In genomic region chr6:30162265-30163089, GRCh38 we compare ENCODE assay signal across 1 cellular context.
TF ChIP-seq lines count a peak whose summit lies in the region.

No MANE protein-coding gene starts in this region.

TF ChIP-seq in HEK293, 187 proteins besides CTCF, POLR2A, EP300 and RAD21 (continued from another document and continues in another):
- TF ChIP-seq IKZF3 (tag by site-specific recombination; IDR thresholded peaks at IDR 0.05): no peak
- no peak for TF ChIP-seq ZNF211 (tag by site-specific recombination; IDR thresholded peaks at IDR 0.05; ENCODE audit: low read depth)
- no peak for TF ChIP-seq ZNF596 (tag by site-specific recombination; IDR thresholded peaks at IDR 0.05)
- TF ChIP-seq ZNF138 (tag by site-specific recombination; IDR thresholded peaks at IDR 0.05; ENCODE audit: borderline replicate concordance): peak; percentile 98; the same call in 1 of the 2 replicates
- no peak for TF ChIP-seq YY2 (tag by site-specific recombination; IDR thresholded peaks at IDR 0.05)
- TF ChIP-seq SP7 (tag by site-specific recombination; IDR thresholded peaks at IDR 0.05): no peak
- peak; percentile 22; the same call in 1 of the 2 replicates for TF ChIP-seq INSM2 (tag by site-specific recombination; IDR thresholded peaks at IDR 0.05)
- TF ChIP-seq ZNF16 (tag by site-specific recombination; IDR thresholded peaks at IDR 0.05; ENCODE audit: low read depth): no peak
- TF ChIP-seq AEBP2 (tag by site-specific recombination; IDR thresholded peaks at IDR 0.05; ENCODE audit: borderline replicate concordance): peak; percentile 97; the same call in 1 of the 2 replicates
- TF ChIP-seq MZF1 (tag by site-specific recombination; IDR thresholded peaks at IDR 0.05; ENCODE audit: borderline replicate concordance): peak; percentile 73; the same call in 1 of the 2 replicates
- TF ChIP-seq ZNF692 (tag by site-specific recombination; IDR thresholded peaks at IDR 0.05): peak; percentile 45; the same call in 1 of the 2 replicates
- peak; percentile 95 for TF ChIP-seq ZNF266 (tag by site-specific recombination; IDR thresholded peaks at IDR 0.05; ENCODE audit: low read depth)
- TF ChIP-seq KLF1 (tag by site-specific recombination; IDR thresholded peaks at IDR 0.05): no peak
- TF ChIP-seq ZNF660 (tag by site-specific recombination; IDR thresholded peaks at IDR 0.05): no peak
- TF ChIP-seq GLIS2 (tag by site-specific recombination; IDR thresholded peaks at IDR 0.05): no peak
- no peak for TF ChIP-seq ZNF214 (tag by site-specific recombination; IDR thresholded peaks at IDR 0.05; ENCODE audit: borderline replicate concordance)
- peak; percentile 63; the same call in 1 of the 2 replicates for TF ChIP-seq ZNF341 (tag by site-specific recombination; IDR thresholded peaks at IDR 0.05; ENCODE audit: low read depth)
- TF ChIP-seq ZNF169 (tag by site-specific recombination; IDR thresholded peaks at IDR 0.05): no peak
- no peak for TF ChIP-seq ZSCAN5A (tag by site-specific recombination; IDR thresholded peaks at IDR 0.05)
- no peak for TF ChIP-seq ZNF157 (tag by site-specific recombination; IDR thresholded peaks at IDR 0.05)
- no peak for TF ChIP-seq GLI4 (tag by site-specific recombination; IDR thresholded peaks at IDR 0.05)
- no peak for TF ChIP-seq ZSCAN30 (tag by site-specific recombination; IDR thresholded peaks at IDR 0.05)
- no peak for TF ChIP-seq ZNF768 (tag by site-specific recombination; IDR thresholded peaks at IDR 0.05)
- TF ChIP-seq PRDM1 (tag by site-specific recombination; IDR thresholded peaks at IDR 0.05): no peak
- TF ChIP-seq SP3 (tag by site-specific recombination; IDR thresholded peaks at IDR 0.05): peak; percentile 64; the same call in 1 of the 2 replicates
- no peak for TF ChIP-seq ZNF488 (tag by site-specific recombination; IDR thresholded peaks at IDR 0.05)
- no peak for TF ChIP-seq OSR2 (tag by site-specific recombination; IDR thresholded peaks at IDR 0.05)
- peak; percentile 99 for TF ChIP-seq ZNF518A (tag by site-specific recombination; conservative IDR thresholded peaks at IDR 0.05; ENCODE audit: low read depth)
- TF ChIP-seq ZNF132 (tag by site-specific recombination; IDR thresholded peaks at IDR 0.05; ENCODE audit: borderline replicate concordance): no peak
- TF ChIP-seq PRDM2 (tag by site-specific recombination; IDR thresholded peaks at IDR 0.05; ENCODE audit: borderline replicate concordance): no peak
- 0 out of 2 replicates have a peak, but pooled peaks have one; percentile 21 for TF ChIP-seq WT1 (tag by site-specific recombination; IDR thresholded peaks at IDR 0.05)
- peak; percentile 100 for TF ChIP-seq ZNF394 (tag by site-specific recombination; IDR thresholded peaks at IDR 0.05; ENCODE audit: borderline replicate concordance)
- no peak for TF ChIP-seq ZBTB26 (tag by site-specific recombination; optimal IDR thresholded peaks at IDR 0.05)
- TF ChIP-seq ZNF501 (tag by site-specific recombination; IDR thresholded peaks at IDR 0.05): peak; percentile 85
- TF ChIP-seq ZNF585B (tag by site-specific recombination; IDR thresholded peaks at IDR 0.05): peak; percentile 31; the same call in 1 of the 2 replicates
- TF ChIP-seq TCF7L2 (IDR thresholded peaks at IDR 0.05; ENCODE audit: borderline replicate concordance, low read depth, low read length): no peak
- peak; percentile 93; the same call in 1 of the 2 replicates for TF ChIP-seq ZNF354C (tag by site-specific recombination; IDR thresholded peaks at IDR 0.05; ENCODE audit: borderline replicate concordance, low read depth)
- TF ChIP-seq ZNF398 (tag by site-specific recombination; IDR thresholded peaks at IDR 0.05): no peak
